20 cellular contexts compared by ENCODE assay signal in genomic region chr11:114200785-114201184, GRCh38.
DNase-seq lines count a peak whose midpoint lies in the region; ATAC-seq and TF ChIP-seq lines count a peak whose summit lies in the region.
"Had no signal": no experiment of that assay in that cellular context is flagged by ENCODE, and none has a peak within 500 bp of the region (broad histone marks: within the 10 kb centered on the region; RNA-seq: fewer than 3 reads in every experiment).

No MANE protein-coding gene starts in this region.

- peaks cover 0 to 1% (median 0%) of the 10 kb centered on the region in 5 donors for H3K36me3 Mint-ChIP-seq in naive thymus-derived CD4-positive, alpha-beta T cell

- no peak for TF ChIP-seq EP300 in suprapubic skin (IDR thresholded peaks at IDR 0.05)

- WGBS in suprapubic skin: 91% methylated on average over 4 of the region's 4 CpGs

- no peak for TF ChIP-seq POLR2A in suprapubic skin (IDR thresholded peaks at IDR 0.05)

- CTCF ChIA-PET in naive thymus-derived CD4-positive, alpha-beta T cell (lab: Charles Lee): interaction anchor here (1.0 kb wide), 1 partner anchor 164 kb away, joined by 4 read pairs; no protein-coding TSS in a partner anchor

- H3K4me3 ChIP-seq in suprapubic skin: no peak overlapping the region
- H3K4me3 ChIP-seq in naive thymus-derived CD4-positive, alpha-beta T cell (ENCODE audit: low read length): no peak overlapping the region
- H3K4me3 ChIP-seq: BLaER1 treated with 17β-estradiol and CSF1 and Interleukin-3, amounts not matched to agents 10 nM and 100 nM; mucosa of descending colon had no signal

- H3K9me3 Mint-ChIP-seq in naive thymus-derived CD4-positive, alpha-beta T cell: no peaks in the 10 kb centered on the region
- H3K9me3 Mint-ChIP-seq: activated T-helper 17 cell treated with anti-CD3 and anti-CD28 coated beads, Interleukin-2, amount 50 U/mL, for 72 hours had no signal

- no peaks in the 10 kb centered on the region for H3K27me3 Mint-ChIP-seq in naive thymus-derived CD4-positive, alpha-beta T cell
- H3K27me3 Mint-ChIP-seq: activated T-helper 17 cell treated with anti-CD3 and anti-CD28 coated beads, Interleukin-2, amount 50 U/mL, for 72 hours had no signal

- no peaks in the 10 kb centered on the region for H3K27me3 ChIP-seq in suprapubic skin
- no peaks in the 10 kb centered on the region for H3K27me3 ChIP-seq in naive thymus-derived CD4-positive, alpha-beta T cell (ENCODE audit: control insufficient read depth in 2 of 2, insufficient read depth in 2 of 2, low read length in 2 of 2)
- H3K27me3 ChIP-seq: BLaER1 treated with 17β-estradiol and CSF1 and Interleukin-3, amounts not matched to agents 10 nM and 100 nM had no signal

- H3K4me3 Mint-ChIP-seq in naive thymus-derived CD4-positive, alpha-beta T cell: no peak overlapping the region
- H3K4me3 Mint-ChIP-seq: activated T-helper 17 cell treated with anti-CD3 and anti-CD28 coated beads, Interleukin-2, amount 50 U/mL, for 72 hours had no signal

- H3K9me3 ChIP-seq in suprapubic skin: no peaks in the 10 kb centered on the region
- no peaks in the 10 kb centered on the region for H3K9me3 ChIP-seq in naive thymus-derived CD4-positive, alpha-beta T cell (ENCODE audit: control insufficient read depth in 2 of 3, low read length in 3 of 3)
- H3K9me3 ChIP-seq: BLaER1 treated with 17β-estradiol and CSF1 and Interleukin-3, amounts not matched to agents 10 nM and 100 nM; mucosa of descending colon had no signal

- peaks cover 19% of the 10 kb centered on the region for H3K36me3 ChIP-seq in suprapubic skin
- no peaks in the 10 kb centered on the region for H3K36me3 ChIP-seq in naive thymus-derived CD4-positive, alpha-beta T cell (ENCODE audit: control insufficient read depth in 2 of 3, insufficient read depth in 3 of 3, low read length in 3 of 3)
- H3K36me3 ChIP-seq: BLaER1 treated with 17β-estradiol and CSF1 and Interleukin-3, amounts not matched to agents 10 nM and 100 nM; WERI-Rb-1 had no signal

- no peak for ATAC-seq in naive thymus-derived CD4-positive, alpha-beta T cell
- ATAC-seq in HG02610 (IDR thresholded peaks at IDR 0.05; ENCODE audit: unreplicated experiment) (no peak), HG02798 (IDR thresholded peaks at IDR 0.05; ENCODE audit: poor library complexity, unreplicated experiment) (no peak)
- ATAC-seq: activated T-helper 17 cell treated with anti-CD3 and anti-CD28 coated beads, Interleukin-2, amount 50 U/mL, for 72 hours; mucosa of descending colon; Panc1 had no signal

- DNase-seq in NCI-H1417 (lab: John Stamatoyannopoulos, UW) (peak in 2 of 3 experiments; percentile 87 to 97), NCI-H2227 treated with DMSO at 0.1 percent for 48 hours (lab: John Stamatoyannopoulos, UW) (peak; percentile 92), left kidney (ENCODE audit: low read depth, low spot score) (peak; percentile 90), suprapubic skin (ENCODE audit: low spot score in 2 of 2) (no peak), COLO668 (lab: John Stamatoyannopoulos, UW; ENCODE audit: unreplicated experiment) (no peak)
- no peak for DNase-seq in naive thymus-derived CD4-positive, alpha-beta T cell
- DNase-seq: amygdala; cortex of kidney; head of caudate nucleus; KG1; mucosa of descending colon; NCI-H524 treated with DMSO at 0.1 percent for 48 hours; stimulated activated CD4-positive, alpha-beta T cell treated with anti-CD3 and anti-CD28 coated beads, Interleukin-15, amount 100 ng/mL, for 24 hours; substantia nigra; WERI-Rb-1 had no signal

- H3K27ac ChIP-seq in suprapubic skin: peak overlapping the region; percentile 5
- no peak overlapping the region for H3K27ac ChIP-seq in naive thymus-derived CD4-positive, alpha-beta T cell (ENCODE audit: low read depth, low read length)
- H3K27ac ChIP-seq: BLaER1 treated with 17β-estradiol and CSF1 and Interleukin-3, amounts not matched to agents 10 nM and 100 nM; WERI-Rb-1 had no signal

- TF ChIP-seq CTCF in suprapubic skin (IDR thresholded peaks at IDR 0.05): no peak

- peaks cover 50% of the 10 kb centered on the region for H3K4me1 ChIP-seq in suprapubic skin
- H3K4me1 ChIP-seq in naive thymus-derived CD4-positive, alpha-beta T cell (ENCODE audit: control insufficient read depth in 2 of 2, insufficient read depth in 2 of 2, low read length in 2 of 2): no peaks in the 10 kb centered on the region
- H3K4me1 ChIP-seq: BLaER1 treated with 17β-estradiol and CSF1 and Interleukin-3, amounts not matched to agents 10 nM and 100 nM had no signal

- H3K4me1 Mint-ChIP-seq in naive thymus-derived CD4-positive, alpha-beta T cell: peaks cover 0 to 10% (median 4%) of the 10 kb centered on the region in 7 donors
- H3K4me1 Mint-ChIP-seq: activated T-helper 17 cell treated with anti-CD3 and anti-CD28 coated beads, Interleukin-2, amount 50 U/mL, for 72 hours had no signal

- intact Hi-C loops in naive thymus-derived CD4-positive, alpha-beta T cell (cut with micrococcal nuclease): no loop called here

- POLR2A ChIA-PET in naive thymus-derived CD4-positive, alpha-beta T cell (lab: Charles Lee): no interaction called here

- H3K27ac Mint-ChIP-seq in naive thymus-derived CD4-positive, alpha-beta T cell: peak overlapping the region in 1 of 9 donors; percentile 30
- H3K27ac Mint-ChIP-seq: activated T-helper 17 cell treated with anti-CD3 and anti-CD28 coated beads, Interleukin-2, amount 50 U/mL, for 72 hours had no signal

Comparison
In these comparisons a context has a peak if more than half of its experiments do, and no peak if none do; other contexts are left out.
1. DNase-seq: peak in NCI-H1417 (2 of 3), NCI-H2227 treated with DMSO at 0.1 percent for 48 hours (single experiment) and left kidney (single experiment); none in suprapubic skin (0 of 2), naive thymus-derived CD4-positive, alpha-beta T cell (0 of 9) and COLO668 (single experiment).